In genomic region chr3:123201223-123201556, GRCh38 we compare ENCODE assay signal across 8 cellular contexts. TPM values are rescaled to one million over a fixed set of nuclear protein-coding genes. Genes with fewer than 3 reads are reported as not detected.
DNase-seq lines count a peak whose midpoint lies in the region; ATAC-seq and TF ChIP-seq lines count a peak whose summit lies in the region.

No MANE protein-coding gene starts in this region.

- H3K36me3 ChIP-seq in HAP-1 (replicated peaks) (no peaks in the 10 kb centered on the region; the same call in 1 of the 2 replicates), skeletal muscle satellite cell (ENCODE audit: insufficient read depth, low read length) (no peaks in the 10 kb centered on the region)

- no peak for ATAC-seq in GM18519 (IDR thresholded peaks at IDR 0.05; ENCODE audit: low FRiP score, unreplicated experiment)
- ATAC-seq in HG03571 (IDR thresholded peaks at IDR 0.05; ENCODE audit: unreplicated experiment), result no peak
- ATAC-seq in HG02588 (IDR thresholded peaks at IDR 0.05; ENCODE audit: unreplicated experiment), result no peak

- H3K4me1 ChIP-seq in HAP-1 (peaks cover 3% of the 10 kb centered on the region; the same call in 1 of the 2 replicates), skeletal muscle satellite cell (ENCODE audit: control insufficient read depth, insufficient read depth, low read length) (peaks cover 8% of the 10 kb centered on the region)

- H3K9me3 ChIP-seq in HAP-1 (no peaks in the 10 kb centered on the region), skeletal muscle satellite cell (replicated peaks; ENCODE audit: low read length) (no peaks in the 10 kb centered on the region)

- TF ChIP-seq CTCF in WI38 (IDR thresholded peaks at IDR 0.05; ENCODE audit: low read depth, low read length), result no peak
- no peak for TF ChIP-seq CTCF in glutamatergic neuron (IDR thresholded peaks at IDR 0.05; ENCODE audit: partially characterized antibody, unreplicated experiment)

- H3K4me3 Mint-ChIP-seq in glutamatergic neuron (ENCODE audit: unreplicated experiment), result peak overlapping the region; percentile 96

- no peaks in the 10 kb centered on the region for H3K36me3 Mint-ChIP-seq in glutamatergic neuron (ENCODE audit: unreplicated experiment)

- peak overlapping the region; percentile 96 for H3K27ac Mint-ChIP-seq in glutamatergic neuron (ENCODE audit: unreplicated experiment)

- peaks cover 5% of the 10 kb centered on the region for H3K4me1 Mint-ChIP-seq in glutamatergic neuron (ENCODE audit: low read depth, unreplicated experiment)

- no peaks in the 10 kb centered on the region for H3K9me3 Mint-ChIP-seq in glutamatergic neuron (ENCODE audit: unreplicated experiment)

- intact Hi-C loops in posterior cingulate gyrus (cut with DNase I), result loop anchor here (5.0 kb wide), 1 partner anchor 134 kb away; the partner anchor contains the start of gene PDIA5

- no peak for DNase-seq in HAP-1 (ENCODE audit: low spot score in 2 of 2)
- DNase-seq in glutamatergic neuron, result no peak
- no peak for DNase-seq in posterior cingulate gyrus

- H3K4me2 ChIP-seq in skeletal muscle satellite cell (ENCODE audit: low read length), result peak overlapping the region; percentile 90

- peaks cover 4% of the 10 kb centered on the region for H3K27me3 Mint-ChIP-seq in glutamatergic neuron (ENCODE audit: unreplicated experiment)

- H3K4me3 ChIP-seq in HAP-1 (peak overlapping the region; percentile 96), WI38 (ENCODE audit: low read depth, low read length) (peak overlapping the region; percentile 99), skeletal muscle satellite cell (ENCODE audit: low read length) (peak overlapping the region; percentile 90)

- H3K27me3 ChIP-seq in HAP-1 (ENCODE audit: low read depth) (no peaks in the 10 kb centered on the region), skeletal muscle satellite cell (ENCODE audit: control insufficient read depth, insufficient read depth, low read length) (no peaks in the 10 kb centered on the region)

- in situ Hi-C loops in HAP-1 (cut with MboI; ENCODE audit: low sequenced_read_pairs), result no loop called here

- H3K9ac ChIP-seq in skeletal muscle satellite cell (ENCODE audit: low read depth, low read length), result peak overlapping the region; percentile 93

RNA-seq across cellular contexts. Expression of gene SEC22A, which starts 0.6 kb away (rescaled TPM):
- total RNA-seq in glutamatergic neuron (ENCODE audit: unreplicated experiment), result 14.6 TPM
- 38.4 and 41.1 TPM in 2 replicates for total RNA-seq in skeletal muscle satellite cell (2012; rRNA removed)
